In the genomic region with DNA sequence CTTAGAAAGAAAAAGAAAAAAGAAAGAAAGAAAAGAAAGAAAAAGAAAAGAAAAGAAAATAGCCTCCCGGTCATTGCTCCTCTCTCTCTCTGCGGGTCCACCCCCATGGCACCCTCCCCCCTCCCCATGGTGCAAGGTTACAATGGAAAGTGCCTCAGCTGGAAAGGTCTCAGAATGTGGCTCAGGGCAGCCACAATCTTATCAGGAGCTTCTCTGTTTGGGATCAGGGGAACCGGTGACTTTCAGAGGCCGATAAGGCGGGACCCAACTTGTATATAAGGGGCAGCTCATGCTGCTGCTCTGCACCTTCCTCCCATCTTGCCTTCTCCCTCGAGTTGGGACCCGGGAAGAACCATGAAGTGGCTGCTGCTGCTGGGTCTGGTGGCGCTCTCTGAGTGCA, we compare ENCODE assay signal across 10 cellular contexts. TPM values are rescaled to one million over a fixed set of nuclear protein-coding genes. Genes with fewer than 3 reads are reported as not detected.
"Had no signal": no experiment of that assay in that cellular context is flagged by ENCODE, and none has a peak within 500 bp of the region (broad histone marks: within the 10 kb centered on the region; RNA-seq: fewer than 3 reads in every experiment).

A gene (plus strand): TSS at position 301 of the 400 bp plus-strand sequence. CDS start 54 bp downstream, at position 355.

RNA-seq across cellular contexts. Expression of the gene that starts here (rescaled TPM):
- total RNA-seq: OCI-LY7, PC-3, PC-9, Peyer's patch, Right ventricle myocardium inferior, RPMI7951, SJCRH30, SJSA1, SK-MEL-5 had no signal
- polyA plus RNA-seq: SK-N-SH had no signal
